In the genomic region with DNA sequence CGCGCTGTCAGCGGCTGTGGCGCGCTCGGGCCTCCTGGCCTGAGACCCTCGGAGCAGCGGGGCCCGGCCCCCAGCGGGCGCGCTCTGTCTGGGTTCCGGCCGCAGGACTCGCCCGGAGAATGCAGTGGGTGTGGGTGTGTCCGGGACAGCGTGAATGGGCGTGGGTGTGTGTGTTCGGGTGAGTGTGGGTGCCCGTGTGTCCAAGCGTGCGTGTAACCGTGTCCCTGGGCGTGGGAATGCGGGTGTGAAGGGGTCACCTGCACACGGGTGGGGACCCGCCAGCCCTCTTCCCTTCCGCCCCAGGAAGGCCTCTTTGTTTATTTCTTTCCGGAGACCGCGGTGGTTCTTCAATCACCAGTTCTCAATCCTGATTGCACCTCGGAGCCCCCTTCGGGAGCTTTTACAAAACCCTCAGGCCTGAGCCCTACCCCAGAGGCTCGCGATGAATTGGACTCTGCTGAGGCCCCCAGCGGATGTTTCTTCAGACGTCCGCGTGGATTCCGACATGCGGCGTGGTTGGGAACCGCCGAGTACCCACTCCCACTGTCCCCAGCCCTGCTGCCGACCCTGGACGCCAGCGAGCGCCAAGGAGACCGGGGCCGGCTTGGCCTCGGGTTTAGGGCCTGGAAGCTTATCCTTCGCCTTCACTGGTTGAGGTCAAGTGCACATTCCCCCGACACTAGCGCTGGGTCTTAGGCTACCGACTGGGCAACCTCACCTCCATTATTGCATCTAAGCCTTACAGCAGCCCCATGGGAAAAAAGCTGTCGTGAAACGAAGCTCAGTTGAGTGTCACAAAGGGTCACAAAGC, we compare ENCODE assay signal across 8 cellular contexts. TPM values are rescaled to one million over a fixed set of nuclear protein-coding genes. Genes with fewer than 3 reads are reported as not detected.
DNase-seq lines count a peak whose midpoint lies in the region; ATAC-seq, FAIRE-seq and TF ChIP-seq lines count a peak whose summit lies in the region.

No MANE protein-coding gene starts in this region.

- BruUV-seq in HepG2 (replicated peaks; lab: Mats Ljungman, UMichigan), result no TSS peak

- CTCF ChIA-PET in HepG2 (lab: Yijun Ruan, JAX; ENCODE audit: low intra/inter-chr PET ratio, low total read pairs), result no interaction called here

- H2AFZ ChIP-seq in HepG2 (ENCODE audit: low read length), result no peak overlapping the region

- H3K4me3 ChIP-seq in right lobe of liver (peak overlapping the region; percentile 4 to 34 (median 26)), HepG2 (replicated peaks in 1 of 3; ENCODE audit: insufficient read depth in 1 of 3, low read depth in 2 of 3, low read length in 3 of 3) (no peak overlapping the region), astrocyte of the spinal cord (ENCODE audit: low read depth, low read length) (peak overlapping the region; percentile 30), thymus (ENCODE audit: low read length) (peak overlapping the region; percentile 60)

- peaks cover 0 to 16% (median 3%) of the 10 kb centered on the region in 4 donors for H3K4me1 ChIP-seq in right lobe of liver
- H3K4me1 ChIP-seq in HepG2 (ENCODE audit: insufficient read depth, low read length), result no peaks in the 10 kb centered on the region
- H3K4me1 ChIP-seq in thymus (ENCODE audit: control insufficient read depth, insufficient read depth, low read length), result peaks cover 31% of the 10 kb centered on the region

- TF ChIP-seq RAD21 in HepG2 (CRISPR knock-in tag; IDR thresholded peaks at IDR 0.05), result no peak

- 15% methylated on average over 19 of the region's 58 CpGs for WGBS in right lobe of liver (ENCODE audit: insufficient coverage, low coverage, low lambda C conversion rate, missing lambda C conversion rate)
- WGBS in HepG2 (ENCODE audit: low lambda C conversion rate), result 73% methylated on average over 40 of the region's 58 CpGs
- WGBS in thymus, result 8% methylated on average over 58 of the region's 58 CpGs

- POLR2A ChIA-PET in HepG2 (lab: Yijun Ruan, JAX), result no interaction called here

- no peak for TF ChIP-seq POLR2A in right lobe of liver (IDR thresholded peaks at IDR 0.05)
- no peak for TF ChIP-seq POLR2A in HepG2 (IDR thresholded peaks at IDR 0.05; ENCODE audit: insufficient read depth in 1 of 2, low read depth in 2 of 2, low read length in 2 of 2)

- no peaks in the 10 kb centered on the region for H3K79me2 ChIP-seq in HepG2 (ENCODE audit: insufficient read depth, low read length)

- H3K27me3 ChIP-seq in right lobe of liver, result peaks cover 0 to 21% of the 10 kb centered on the region in 2 donors
- peaks cover 5 to 42% of the 10 kb centered on the region in 2 experiments; a peak in 3 of 5 replicates for H3K27me3 ChIP-seq in HepG2 (ENCODE audit: control insufficient read depth in 1 of 2, insufficient read depth in 2 of 2, low read length in 2 of 2)
- peaks cover 2% of the 10 kb centered on the region for H3K27me3 ChIP-seq in thymus (ENCODE audit: control insufficient read depth, insufficient read depth)

- H4K20me1 ChIP-seq in HepG2 (ENCODE audit: insufficient read depth, low read length), result no peaks in the 10 kb centered on the region

- ATAC-seq in right lobe of liver (peak in 3 of 4 donors; percentile 31 to 35 (median 31)), HepG2 (no peak; the same call in 2 of the 3 replicates), HG03442 (IDR thresholded peaks at IDR 0.05; ENCODE audit: unreplicated experiment) (no peak)

- H3K27ac ChIP-seq in right lobe of liver, result no peak overlapping the region
- H3K27ac ChIP-seq in HepG2 (ENCODE audit: extremely low read length, insufficient read depth, low read length), result no peak overlapping the region
- H3K27ac ChIP-seq in thymus (ENCODE audit: low read depth), result no peak overlapping the region

- in situ Hi-C loops in HepG2 (cut with HindIII; ENCODE audit: extremely low pct_ligation_motif_present, low pct_unique_long_range_greater_than_20kb), result no loop called here
- in situ Hi-C loops in astrocyte of the spinal cord (cut with HindIII; ENCODE audit: low sequenced_read_pairs), result no loop called here

- no peak overlapping the region for H3K4me2 ChIP-seq in HepG2 (ENCODE audit: low read depth, low read length)

- TF ChIP-seq CTCF in right lobe of liver (IDR thresholded peaks at IDR 0.05), result no peak
- TF ChIP-seq CTCF in HepG2 (CRISPR knock-in tag; IDR thresholded peaks at IDR 0.05), result no peak
- no peak for TF ChIP-seq CTCF in astrocyte of the spinal cord (IDR thresholded peaks at IDR 0.05; ENCODE audit: low read depth, low read length)

- intact Hi-C loops in right lobe of liver (cut with DNase I), result no loop called here
- intact Hi-C loops in HepG2 (cut with micrococcal nuclease; ENCODE audit: unreplicated experiment), result no loop called here

- H3K9me3 ChIP-seq in right lobe of liver (no peaks in the 10 kb centered on the region), HepG2 (ENCODE audit: low read length) (no peaks in the 10 kb centered on the region), thymus (ENCODE audit: control insufficient read depth) (peaks cover 1% of the 10 kb centered on the region)

- no peak for DNase-seq in right lobe of liver
- no peak for DNase-seq in HepG2 (ENCODE audit: low spot score)
- no peak for DNase-seq in astrocyte of the spinal cord (ENCODE audit: low read depth, low spot score)
- peak; percentile 54 for DNase-seq in left kidney (ENCODE audit: low read depth, low spot score)
- DNase-seq in middle frontal gyrus (ENCODE audit: extremely low spot score, low spot score), result no peak
- DNase-seq in NCI-H2171 (lab: John Stamatoyannopoulos, UW), result no peak

- FAIRE-seq in HepG2 (lab: Jason Lieb, UNC), result no peak

- TF ChIP-seq EP300 in HepG2 (IDR thresholded peaks at IDR 0.05; ENCODE audit: low read depth in 2 of 2, low read length in 2 of 2) (no peak), HepG2 (CRISPR knock-in tag; IDR thresholded peaks at IDR 0.05; ENCODE audit: borderline replicate concordance) (no peak)

- H3K36me3 ChIP-seq in right lobe of liver (no peaks in the 10 kb centered on the region), HepG2 (replicated peaks in 1 of 2; ENCODE audit: control insufficient read depth in 1 of 2, insufficient read depth in 2 of 2, low read length in 2 of 2) (no peaks in the 10 kb centered on the region), thymus (ENCODE audit: control insufficient read depth, insufficient read depth) (no peaks in the 10 kb centered on the region)

- H3K9ac ChIP-seq in HepG2 (ENCODE audit: insufficient read depth, low read depth, low read length), result no peak overlapping the region

TF ChIP-seq in HepG2, 621 proteins besides CTCF, POLR2A, EP300 and RAD21 (continues in another document):
- no peak for TF ChIP-seq ARID2 (CRISPR knock-in tag; IDR thresholded peaks at IDR 0.05; ENCODE audit: borderline replicate concordance)
- TF ChIP-seq, protein P1, sequence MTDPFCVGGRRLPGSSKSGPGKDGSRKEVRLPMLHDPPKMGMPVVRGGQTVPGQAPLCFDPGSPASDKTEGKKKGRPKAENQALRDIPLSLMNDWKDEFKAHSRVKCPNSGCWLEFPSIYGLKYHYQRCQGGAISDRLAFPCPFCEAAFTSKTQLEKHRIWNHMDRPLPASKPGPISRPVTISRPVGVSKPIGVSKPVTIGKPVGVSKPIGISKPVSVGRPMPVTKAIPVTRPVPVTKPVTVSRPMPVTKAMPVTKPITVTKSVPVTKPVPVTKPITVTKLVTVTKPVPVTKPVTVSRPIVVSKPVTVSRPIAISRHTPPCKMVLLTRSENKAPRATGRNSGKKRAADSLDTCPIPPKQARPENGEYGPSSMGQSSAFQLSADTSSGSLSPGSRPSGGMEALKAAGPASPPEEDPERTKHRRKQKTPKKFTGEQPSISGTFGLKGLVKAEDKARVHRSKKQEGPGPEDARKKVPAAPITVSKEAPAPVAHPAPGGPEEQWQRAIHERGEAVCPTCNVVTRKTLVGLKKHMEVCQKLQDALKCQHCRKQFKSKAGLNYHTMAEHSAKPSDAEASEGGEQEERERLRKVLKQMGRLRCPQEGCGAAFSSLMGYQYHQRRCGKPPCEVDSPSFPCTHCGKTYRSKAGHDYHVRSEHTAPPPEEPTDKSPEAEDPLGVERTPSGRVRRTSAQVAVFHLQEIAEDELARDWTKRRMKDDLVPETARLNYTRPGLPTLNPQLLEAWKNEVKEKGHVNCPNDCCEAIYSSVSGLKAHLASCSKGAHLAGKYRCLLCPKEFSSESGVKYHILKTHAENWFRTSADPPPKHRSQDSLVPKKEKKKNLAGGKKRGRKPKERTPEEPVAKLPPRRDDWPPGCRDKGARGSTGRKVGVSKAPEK (CRISPR knock-in tag; IDR thresholded peaks at IDR 0.05; ENCODE audit: borderline replicate concordance), result no peak
- no peak for TF ChIP-seq KAT8 (CRISPR knock-in tag; IDR thresholded peaks at IDR 0.05)
- TF ChIP-seq ZNF263 (CRISPR knock-in tag; IDR thresholded peaks at IDR 0.05), result no peak
- no peak for TF ChIP-seq ATF7-NPFF (CRISPR knock-in tag; IDR thresholded peaks at IDR 0.05; ENCODE audit: low read depth)
- no peak for TF ChIP-seq KLF11 (CRISPR knock-in tag; IDR thresholded peaks at IDR 0.05)
- no peak for TF ChIP-seq CENPX (CRISPR knock-in tag; IDR thresholded peaks at IDR 0.05)
- no peak for TF ChIP-seq ESRRA (CRISPR knock-in tag; IDR thresholded peaks at IDR 0.05; ENCODE audit: low read depth)

RNA-seq across cellular contexts. Expression of a gene that starts 19.3 kb away (rescaled TPM):
- total RNA-seq in right lobe of liver, result not detected
- total RNA-seq in HepG2 (2016; rRNA removed; fragmentation: Illumina TruSeq; extraction: Trizol), result not detected in 2 replicates
- total RNA-seq in HepG2 (2016; cell fraction: cytosol; rRNA removed; fragmentation: Illumina TruSeq; extraction: Trizol; ENCODE audit: low read depth), result not detected in 2 replicates
- total RNA-seq in HepG2 (2016; cell fraction: insoluble cytoplasmic fraction; rRNA removed; fragmentation: Illumina TruSeq; extraction: Trizol), result not detected in 2 replicates
- not detected in 2 replicates for total RNA-seq in HepG2 (2016; cell fraction: membrane; rRNA removed; fragmentation: Illumina TruSeq; extraction: Trizol)
- not detected in 2 replicates for total RNA-seq in HepG2 (2016; cell fraction: nucleus; rRNA removed; fragmentation: Illumina TruSeq; extraction: Trizol)
- polyA plus RNA-seq in HepG2 (2011; rRNA removed), result not detected in 2 replicates
- not detected in 2 replicates for polyA plus RNA-seq in HepG2 (2011; cell fraction: cytosol; rRNA removed)
- polyA plus RNA-seq in HepG2 (2011; cell fraction: nucleus; rRNA removed), result not detected in 2 replicates
- polyA plus RNA-seq in HepG2 (2012), result not detected in 2 replicates
- polyA plus RNA-seq in HepG2 (2016; cell fraction: cytosol; fragmentation: Illumina TruSeq; extraction: Trizol; ENCODE audit: low read depth), result not detected in 2 replicates
- polyA plus RNA-seq in HepG2 (2016; cell fraction: insoluble cytoplasmic fraction; fragmentation: Illumina TruSeq; extraction: Trizol; ENCODE audit: low read depth), result not detected in 2 replicates
- not detected in 2 replicates for polyA plus RNA-seq in HepG2 (2016; cell fraction: membrane; fragmentation: Illumina TruSeq; extraction: Trizol; ENCODE audit: low read depth)
- not detected in 2 replicates for polyA plus RNA-seq in HepG2 (2016; cell fraction: nucleus; fragmentation: Illumina TruSeq; extraction: Trizol; ENCODE audit: insufficient read depth, low read depth)
- polyA minus RNA-seq in HepG2 (2011; rRNA and poly(A)+ RNA removed; ENCODE audit: low replicate concordance), result not detected in 2 replicates
- not detected in 2 replicates for polyA minus RNA-seq in HepG2 (2011; cell fraction: cytosol; rRNA and poly(A)+ RNA removed)
- polyA minus RNA-seq in HepG2 (2011; cell fraction: nucleus; rRNA and poly(A)+ RNA removed), result not detected in 2 replicates
- 1.0 TPM for polyA plus RNA-seq in thymus

Comparison
In these comparisons a context has a peak if more than half of its experiments do, and no peak if none do; other contexts are left out.
1. ATAC-seq: peak in right lobe of liver (3 of 4); none in HepG2 (single experiment) and HG03442 (single experiment).
2. H3K4me3 ChIP-seq: peak in right lobe of liver (3 of 3), astrocyte of the spinal cord (single experiment) and thymus (single experiment); none in HepG2 (0 of 3).